ENCODE assay signal across 23 cellular contexts in the genomic region with DNA sequence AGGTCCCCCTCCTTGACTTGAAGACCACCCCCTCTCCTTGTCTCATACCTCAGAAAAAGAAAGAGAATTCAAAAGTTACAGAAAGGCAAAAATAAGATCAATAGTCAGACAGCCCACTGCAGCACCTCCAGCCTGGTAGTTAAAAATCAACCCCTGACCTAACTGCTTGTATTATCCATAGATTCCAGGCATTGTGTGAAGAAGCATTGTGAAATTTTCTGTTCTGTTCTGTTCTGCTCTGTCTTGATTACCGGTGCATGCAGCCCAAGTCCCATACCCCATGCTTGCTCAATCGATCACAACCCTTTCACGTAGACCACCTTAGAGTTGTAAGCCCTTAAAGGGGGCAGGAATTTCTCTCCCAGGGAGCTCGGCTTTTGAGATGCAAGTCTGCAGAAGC.
"Had no signal": no experiment of that assay in that cellular context is flagged by ENCODE, and none has a peak within 500 bp of the region (broad histone marks: within the 10 kb centered on the region; RNA-seq: fewer than 3 reads in every experiment).

No MANE protein-coding gene starts in this region.

- H3K36me3 ChIP-seq: esophagus muscularis mucosa, gastroesophageal sphincter, heart left ventricle, left lung, lower lobe of right lung had no signal

- DNase-seq: dermis blood vessel endothelial cell; dorsolateral prefrontal cortex; effector CD4-positive, alpha-beta T cell; effector memory CD4-positive, alpha-beta T cell; foreskin keratinocyte; heart left ventricle; hypothalamus; left cardiac atrium; left lung; left ventricle myocardium superior; lower lobe of right lung; mesenchymal stem cell; mucosa of descending colon; naive B cell had no signal

- H3K27ac ChIP-seq: coronary artery, dorsolateral prefrontal cortex, esophagus muscularis mucosa, foreskin keratinocyte, gastroesophageal sphincter, heart left ventricle, hepatocyte, left lung, lower lobe of right lung had no signal

- ATAC-seq: foreskin keratinocyte, gastroesophageal sphincter, heart left ventricle, left cardiac atrium, left lung, left ventricle myocardium superior, lower lobe of right lung, mucosa of descending colon had no signal

- FAIRE-seq: colon, endothelial cell of umbilical vein, frontal cortex, islet of Langerhans, keratinocyte had no signal

- H3K4me2 ChIP-seq: hepatocyte had no signal

- H3K79me2 ChIP-seq: hepatocyte had no signal

- H3K4me3 ChIP-seq: coronary artery, dorsolateral prefrontal cortex, esophagus muscularis mucosa, gastroesophageal sphincter, heart left ventricle, hepatocyte, left lung, lower lobe of right lung, mucosa of descending colon had no signal

- H3K9me3 ChIP-seq: esophagus muscularis mucosa, gastroesophageal sphincter, heart left ventricle, left lung, lower lobe of right lung, mucosa of descending colon had no signal

- H2AFZ ChIP-seq: hepatocyte had no signal

- H3K27me3 ChIP-seq: dorsolateral prefrontal cortex, esophagus muscularis mucosa, foreskin keratinocyte, gastroesophageal sphincter, heart left ventricle, hepatocyte, left lung had no signal
